33 cellular contexts compared by ENCODE assay signal in genomic region chr9:125133403-125134316, GRCh38. TPM values are rescaled to one million over a fixed set of nuclear protein-coding genes. Genes with fewer than 3 reads are reported as not detected.
DNase-seq lines count a peak whose midpoint lies in the region; ATAC-seq and TF ChIP-seq lines count a peak whose summit lies in the region.
"Had no signal": no experiment of that assay in that cellular context is flagged by ENCODE, and none has a peak within 500 bp of the region (broad histone marks: within the 10 kb centered on the region; RNA-seq: fewer than 3 reads in every experiment).

No MANE protein-coding gene starts in this region.

- no peaks in the 10 kb centered on the region for H3K27me3 Mint-ChIP-seq in activated T-cell treated with anti-CD3 and anti-CD28 coated beads, Interleukin-2, amount 50 U/mL, for 24 hours
- H3K27me3 Mint-ChIP-seq in activated T-helper 17 cell treated with anti-CD3 and anti-CD28 coated beads, Interleukin-2, amount 50 U/mL, for 72 hours: no peaks in the 10 kb centered on the region
- H3K27me3 Mint-ChIP-seq in natural killer cell treated with Interleukin-12 subunit alpha and Interleukin-12 subunit beta and Interleukin-15 and Interleukin-18, amount 100 ng/mL, for 72 hours: no peaks in the 10 kb centered on the region
- H3K27me3 Mint-ChIP-seq: IgD-negative memory B cell had no signal

- H2AK5ac ChIP-seq in IMR-90 (ENCODE audit: low read depth, low read length): no peak overlapping the region; the same call in 1 of the 2 replicates

- H2BK5ac ChIP-seq in IMR-90 (ENCODE audit: low read depth, low read length, poor library complexity, severe bottlenecking): no peak overlapping the region

- no peak overlapping the region for H3K27ac ChIP-seq in IMR-90 (ENCODE audit: insufficient read depth, low read length)
- H3K27ac ChIP-seq in upper lobe of right lung: no peak overlapping the region
- H3K27ac ChIP-seq: coronary artery, foreskin keratinocyte, heart right ventricle, ovary, PC-9, VCaP had no signal

- H3K9me3 ChIP-seq in IMR-90 (ENCODE audit: control insufficient read depth, insufficient read depth, low read length) (no peaks in the 10 kb centered on the region), upper lobe of right lung (no peaks in the 10 kb centered on the region)
- H3K9me3 ChIP-seq: BE2C, ovary had no signal

- H3K79me1 ChIP-seq in IMR-90 (ENCODE audit: low read depth in 1 of 2, low read length in 2 of 2): peaks cover 19 to 51% of the 10 kb centered on the region in 2 experiments; a peak in 3 of 4 replicates

- intact Hi-C loops in IMR-90 (cut with micrococcal nuclease): no loop called here
- intact Hi-C loops in upper lobe of right lung (cut with DNase I): no loop called here

- dilution Hi-C loops in IMR-90 (cut with HindIII; ENCODE audit: low sequenced_read_pairs, unreplicated experiment): no loop called here

- no peak overlapping the region for H3K9ac ChIP-seq in IMR-90 (ENCODE audit: low read depth, low read length)

- no peak overlapping the region for H3K4me3 Mint-ChIP-seq in activated T-cell treated with anti-CD3 and anti-CD28 coated beads, Interleukin-2, amount 50 U/mL, for 24 hours
- peak overlapping the region; percentile 46 for H3K4me3 Mint-ChIP-seq in activated T-helper 17 cell treated with anti-CD3 and anti-CD28 coated beads, Interleukin-2, amount 50 U/mL, for 72 hours
- H3K4me3 Mint-ChIP-seq in natural killer cell treated with Interleukin-12 subunit alpha and Interleukin-12 subunit beta and Interleukin-15 and Interleukin-18, amount 100 ng/mL, for 72 hours: peak overlapping the region; percentile 5
- H3K4me3 Mint-ChIP-seq: endodermal cell, H9, IgD-negative memory B cell, nephron progenitor cell had no signal

- CTCF ChIA-PET in IMR-90 (lab: Yijun Ruan, JAX): no interaction called here

- no TSS peak for BruUV-seq in IMR-90 (replicated peaks; lab: Mats Ljungman, UMichigan)

- H3K4me1 ChIP-seq in IMR-90 (ENCODE audit: control insufficient read depth, insufficient read depth, low read length) (peaks cover 9% of the 10 kb centered on the region), upper lobe of right lung (no peaks in the 10 kb centered on the region)
- H3K4me1 ChIP-seq: BE2C, foreskin keratinocyte had no signal

- H2BK120ac ChIP-seq in IMR-90 (ENCODE audit: low read depth, low read length): no peak overlapping the region; the same call in 1 of the 2 replicates

- H4K8ac ChIP-seq in IMR-90 (ENCODE audit: low read depth in 2 of 2, low read length in 2 of 2): no peak overlapping the region

- peak overlapping the region; percentile 80; the same call in 1 of the 2 replicates for H3K18ac ChIP-seq in IMR-90 (ENCODE audit: low read depth, low read length)

- no peak for DNase-seq in activated T-cell treated with anti-CD3 and anti-CD28 coated beads, Interleukin-2, amount 50 U/mL, for 24 hours
- no peak for DNase-seq in activated T-cell treated with anti-CD3 and anti-CD28 coated beads, Interleukin-2, amount 50 U/mL, for 48 hours
- DNase-seq in IMR-90: peak; percentile 30
- no peak for DNase-seq in natural killer cell treated with Interleukin-12 subunit alpha and Interleukin-12 subunit beta and Interleukin-15 and Interleukin-18, amount 100 ng/mL, for 72 hours (ENCODE audit: low spot score)
- DNase-seq in GM13977 (ENCODE audit: low spot score): no peak
- DNase-seq in ecto neural progenitor cell (ENCODE audit: low spot score): no peak
- no peak for DNase-seq in upper lobe of right lung
- DNase-seq: ACHN; activated effector memory CD4-positive, alpha-beta T cell treated with Interleukin-2 at 50 U/mL for 16 hours; BE2C; DMS79; endodermal cell; foreskin keratinocyte; H9; heart right ventricle; kidney glomerular epithelial cell; NCI-H1105; NCI-H187 treated with DMSO at 0.1 percent for 48 hours; NCI-H524 treated with DMSO at 0.1 percent for 48 hours; nephron progenitor cell; NK-92 treated with Interleukin-12 subunit alpha and Interleukin-12 subunit beta, amount 100 ng/mL, for 24 hours; ovary; PC-9; Right ventricle myocardium superior; T-helper 9 cell; trophoblast cell had no signal

- no peak overlapping the region for H2BK20ac ChIP-seq in IMR-90 (ENCODE audit: low read depth, low read length)

- TF ChIP-seq CTCF in IMR-90 (conservative IDR thresholded peaks at IDR 0.05; ENCODE audit: low read depth, low read length) (no peak), GM13977 (IDR thresholded peaks at IDR 0.05; ENCODE audit: extremely low read depth, insufficient read depth, missing control alignments) (no peak), upper lobe of right lung (IDR thresholded peaks at IDR 0.05) (no peak)

- no CpG with 5 or more reads among the region's 1 CpG for WGBS in IMR-90 (ENCODE audit: extremely low coverage in 2 of 2, insufficient read length in 1 of 2), 2 experiments

- peaks cover 30% of the 10 kb centered on the region for H3K4me1 Mint-ChIP-seq in activated T-cell treated with anti-CD3 and anti-CD28 coated beads, Interleukin-2, amount 50 U/mL, for 24 hours (ENCODE audit: low read depth)
- peaks cover 13% of the 10 kb centered on the region for H3K4me1 Mint-ChIP-seq in activated T-helper 17 cell treated with anti-CD3 and anti-CD28 coated beads, Interleukin-2, amount 50 U/mL, for 72 hours
- H3K4me1 Mint-ChIP-seq in natural killer cell treated with Interleukin-12 subunit alpha and Interleukin-12 subunit beta and Interleukin-15 and Interleukin-18, amount 100 ng/mL, for 72 hours (ENCODE audit: low read depth in 2 of 2): peaks cover 12 to 19% of the 10 kb centered on the region in 2 donors
- H3K4me1 Mint-ChIP-seq: H9 had no signal

- no peak overlapping the region for H4K91ac ChIP-seq in IMR-90 (ENCODE audit: insufficient read depth, low read depth, low read length)

- no peak overlapping the region for H2AK9ac ChIP-seq in IMR-90 (replicated peaks; ENCODE audit: low read depth, low read length, poor library complexity)

- H3K9me1 ChIP-seq in IMR-90 (ENCODE audit: insufficient read depth, low read length): no peaks in the 10 kb centered on the region

- no peaks in the 10 kb centered on the region for H3K36me3 ChIP-seq in IMR-90 (ENCODE audit: control insufficient read depth, insufficient read depth, low read length)
- H3K36me3 ChIP-seq in upper lobe of right lung: no peaks in the 10 kb centered on the region
- H3K36me3 ChIP-seq: BE2C, cardiac muscle cell, heart right ventricle, ovary had no signal

- in situ Hi-C loops in IMR-90 (cut with MboI; ENCODE audit: low sequenced_read_pairs) (no loop called here), GM13977 (cut with MboI; ENCODE audit: low pct_unique_long_range_greater_than_20kb, low sequenced_read_pairs, unreplicated experiment) (loop anchor here (25.0 kb wide), 1 partner anchor 371 kb away; the partner anchor contains the start of gene NR6A1)

- TF ChIP-seq POLR2A in IMR-90 (IDR thresholded peaks at IDR 0.05; ENCODE audit: low read depth, low read length): no peak

- H3K23ac ChIP-seq in IMR-90 (ENCODE audit: low read depth, low read length): 0 out of 2 replicates have a peak overlapping the region, but pooled peaks have one; percentile 20

- H3K14ac ChIP-seq in IMR-90 (replicated peaks; ENCODE audit: low read depth, low read length): peak overlapping the region; percentile 40; the same call in 1 of the 2 replicates

- TF ChIP-seq RAD21 in IMR-90 (IDR thresholded peaks at IDR 0.05; ENCODE audit: low read length): no peak

- H4K20me1 ChIP-seq in IMR-90 (ENCODE audit: insufficient read depth, low read length): peaks cover 10% of the 10 kb centered on the region; the same call in 1 of the 2 replicates

- POLR2A ChIA-PET in IMR-90 (lab: Charles Lee; ENCODE audit: unreplicated experiment): no interaction called here

- H2BK15ac ChIP-seq in IMR-90 (ENCODE audit: low read depth, low read length): no peak overlapping the region

- peaks cover 8% of the 10 kb centered on the region for H3K36me3 Mint-ChIP-seq in activated T-cell treated with anti-CD3 and anti-CD28 coated beads, Interleukin-2, amount 50 U/mL, for 24 hours (ENCODE audit: low read depth)
- H3K36me3 Mint-ChIP-seq in activated T-helper 17 cell treated with anti-CD3 and anti-CD28 coated beads, Interleukin-2, amount 50 U/mL, for 72 hours (ENCODE audit: low read depth): no peaks in the 10 kb centered on the region
- H3K36me3 Mint-ChIP-seq in natural killer cell treated with Interleukin-12 subunit alpha and Interleukin-12 subunit beta and Interleukin-15 and Interleukin-18, amount 100 ng/mL, for 72 hours: no peaks in the 10 kb centered on the region

- peak overlapping the region; percentile 42; the same call in 1 of the 2 replicates for H4K5ac ChIP-seq in IMR-90 (ENCODE audit: low read depth, low read length)

- ATAC-seq in IMR-90 (ENCODE audit: low read depth): peak; percentile 47
- peak; percentile 89 for ATAC-seq in activated T-helper 17 cell treated with anti-CD3 and anti-CD28 coated beads, Interleukin-2, amount 50 U/mL, for 72 hours (replicated peaks)
- ATAC-seq in natural killer cell treated with Interleukin-12 subunit alpha and Interleukin-12 subunit beta and Interleukin-15 and Interleukin-18, amount 100 ng/mL, for 72 hours: peak; percentile 71 to 92
- no peak for ATAC-seq in upper lobe of right lung
- ATAC-seq: esophagus mucosa, foreskin keratinocyte, heart right ventricle had no signal

- H3K4me3 ChIP-seq in IMR-90 (ENCODE audit: insufficient read depth, low read depth, low read length) (no peak overlapping the region), upper lobe of right lung (no peak overlapping the region)
- H3K4me3 ChIP-seq: cardiac muscle cell, coronary artery, heart right ventricle, lung, ovary, PC-9 had no signal

- 0 out of 2 replicates have a peak overlapping the region, but pooled peaks have one; percentile 14 for H3K4ac ChIP-seq in IMR-90 (ENCODE audit: low read depth, low read length)

- H3K56ac ChIP-seq in IMR-90 (ENCODE audit: extremely low read depth, insufficient read depth, low read length): no peak overlapping the region

- H3K27me3 ChIP-seq in IMR-90 (ENCODE audit: control insufficient read depth, insufficient read depth, low read length): no peaks in the 10 kb centered on the region
- H3K27me3 ChIP-seq in upper lobe of right lung: no peaks in the 10 kb centered on the region
- H3K27me3 ChIP-seq: BE2C, cardiac muscle cell, foreskin keratinocyte, heart right ventricle, ovary had no signal

- peaks cover 2% of the 10 kb centered on the region for H3K9me3 Mint-ChIP-seq in activated T-cell treated with anti-CD3 and anti-CD28 coated beads, Interleukin-2, amount 50 U/mL, for 24 hours
- H3K9me3 Mint-ChIP-seq in activated T-helper 17 cell treated with anti-CD3 and anti-CD28 coated beads, Interleukin-2, amount 50 U/mL, for 72 hours: no peaks in the 10 kb centered on the region
- H3K9me3 Mint-ChIP-seq in natural killer cell treated with Interleukin-12 subunit alpha and Interleukin-12 subunit beta and Interleukin-15 and Interleukin-18, amount 100 ng/mL, for 72 hours: no peaks in the 10 kb centered on the region
- H3K9me3 Mint-ChIP-seq: endodermal cell, H9, IgD-negative memory B cell had no signal

- peak overlapping the region; percentile 67; the same call in 1 of the 2 replicates for H3K4me2 ChIP-seq in IMR-90 (ENCODE audit: low read depth, low read length)
- H3K4me2 ChIP-seq: PC-9 had no signal

- H3K27ac Mint-ChIP-seq in activated T-cell treated with anti-CD3 and anti-CD28 coated beads, Interleukin-2, amount 50 U/mL, for 24 hours: peak overlapping the region; percentile 87
- H3K27ac Mint-ChIP-seq in activated T-helper 17 cell treated with anti-CD3 and anti-CD28 coated beads, Interleukin-2, amount 50 U/mL, for 72 hours: peak overlapping the region; percentile 84
- H3K27ac Mint-ChIP-seq in natural killer cell treated with Interleukin-12 subunit alpha and Interleukin-12 subunit beta and Interleukin-15 and Interleukin-18, amount 100 ng/mL, for 72 hours: peak overlapping the region; percentile 5 to 67
- H3K27ac Mint-ChIP-seq: endodermal cell, IgD-negative memory B cell, nephron progenitor cell had no signal

- H2AFZ ChIP-seq in IMR-90 (replicated peaks; ENCODE audit: low read length, poor library complexity): no peak overlapping the region
- H2AFZ ChIP-seq: PC-9 had no signal

RNA-seq across cellular contexts. Expression of gene SCAI, which starts 9.7 kb away (rescaled TPM):
- total RNA-seq in IMR-90 (2012; rRNA removed): 13.3 and 14.5 TPM in 2 replicates
- 2.5 and 3.6 TPM in 2 replicates for polyA plus RNA-seq in IMR-90 (2012; rRNA removed)
- polyA plus RNA-seq in IMR-90 (2012; cell fraction: cytosol; rRNA removed): 0.79 and 1.1 TPM in 2 replicates
- 1.5 and 12.2 TPM in 2 replicates for polyA plus RNA-seq in IMR-90 (2012; cell fraction: nucleus; rRNA removed; ENCODE audit: low replicate concordance)
- total RNA-seq in activated T-helper 17 cell treated with anti-CD3 and anti-CD28 coated beads, Interleukin-2, amount 50 U/mL, for 72 hours: 10 to 100 TPM in 1 of 2 donors, 1 to 10 TPM in 1; 9.7 to 16.1 TPM
- total RNA-seq in natural killer cell treated with Interleukin-12 subunit alpha and Interleukin-12 subunit beta and Interleukin-15 and Interleukin-18, amount 100 ng/mL, for 72 hours: 10 to 100 TPM in 1 of 2 donors, 1 to 10 TPM in 1; 5.4 to 13.0 TPM
- total RNA-seq in upper lobe of right lung: 14.9 TPM

RNA-seq across cellular contexts. Expression of gene PPP6C, which starts 55.9 kb away (rescaled TPM):
- total RNA-seq in IMR-90 (2012; rRNA removed) (15.4 and 27.5 TPM in 2 replicates), upper lobe of right lung (42.2 TPM)
- polyA plus RNA-seq in IMR-90 (2012; rRNA removed): 12.9 and 14.5 TPM in 2 replicates
- polyA plus RNA-seq in IMR-90 (2012; cell fraction: cytosol; rRNA removed): 3.5 and 3.9 TPM in 2 replicates
- polyA plus RNA-seq in IMR-90 (2012; cell fraction: nucleus; rRNA removed; ENCODE audit: low replicate concordance): 1.6 and 7.7 TPM in 2 replicates
- 10 to 100 TPM; 26.6 to 55.2 TPM for total RNA-seq in activated T-helper 17 cell treated with anti-CD3 and anti-CD28 coated beads, Interleukin-2, amount 50 U/mL, for 72 hours
- total RNA-seq in natural killer cell treated with Interleukin-12 subunit alpha and Interleukin-12 subunit beta and Interleukin-15 and Interleukin-18, amount 100 ng/mL, for 72 hours: 10 to 100 TPM; 47.5 to 50.5 TPM

Comparison
In these comparisons a context has a peak if more than half of its experiments do, and no peak if none do; other contexts are left out.
1. H3K27ac Mint-ChIP-seq: peak in every context shown above with its lines; median percentile 87 in activated T-cell treated with anti-CD3 and anti-CD28 coated beads, Interleukin-2, amount 50 U/mL, for 24 hours; 84 in activated T-helper 17 cell treated with anti-CD3 and anti-CD28 coated beads, Interleukin-2, amount 50 U/mL, for 72 hours; 36 in natural killer cell treated with Interleukin-12 subunit alpha and Interleukin-12 subunit beta and Interleukin-15 and Interleukin-18, amount 100 ng/mL, for 72 hours.